In the genomic region with DNA sequence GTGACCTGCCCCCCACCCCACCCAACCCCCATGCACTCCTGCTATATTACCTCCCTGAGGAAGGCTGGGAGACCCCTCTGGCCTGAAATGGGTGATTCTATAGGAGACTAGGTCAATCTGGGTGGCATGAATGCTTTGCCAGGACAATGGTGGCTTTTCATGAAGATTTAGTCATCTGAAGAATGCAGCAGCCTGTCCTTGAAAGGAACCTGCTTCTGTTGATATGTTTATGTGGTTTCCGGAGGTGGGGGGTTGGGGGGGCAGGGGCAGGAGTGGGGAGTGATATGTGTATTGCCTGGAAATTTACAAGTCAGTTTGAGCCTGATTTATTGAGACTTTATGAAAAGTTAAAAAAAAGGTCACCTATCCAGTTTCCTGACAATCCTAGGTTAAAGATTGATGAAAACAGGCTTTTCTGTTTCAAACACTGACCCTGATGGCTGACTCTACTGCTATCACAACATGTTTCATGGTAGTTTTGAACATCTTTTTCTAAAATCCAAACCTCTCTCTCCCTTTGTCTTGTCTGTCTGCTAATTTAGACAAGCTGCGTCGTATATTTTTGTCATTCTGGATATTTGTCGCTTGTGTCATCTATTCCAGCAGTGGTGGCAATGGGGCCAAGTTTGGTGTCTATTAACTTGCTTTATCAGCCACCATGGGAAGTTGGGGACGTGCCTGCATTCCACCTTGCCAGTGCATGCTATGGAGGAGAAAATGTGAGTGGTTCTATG, we compare ENCODE assay signal across 20 cellular contexts.
DNase-seq lines count a peak whose midpoint lies in the region; ATAC-seq lines count a peak whose summit lies in the region.
"Had no signal": no experiment of that assay in that cellular context is flagged by ENCODE, and none has a peak within 500 bp of the region (broad histone marks: within the 10 kb centered on the region; RNA-seq: fewer than 3 reads in every experiment).

No MANE protein-coding gene starts in this region.

- ATAC-seq in HG02938 (IDR thresholded peaks at IDR 0.05; ENCODE audit: unreplicated experiment) (no peak), HG02798 (IDR thresholded peaks at IDR 0.05; ENCODE audit: poor library complexity, unreplicated experiment) (no peak), GM21825 (IDR thresholded peaks at IDR 0.05; ENCODE audit: unreplicated experiment) (no peak)
- ATAC-seq: A549, T-helper 17 cell had no signal

- H3K4me3 ChIP-seq in Jurkat, Clone E6-1 (ENCODE audit: low read length): no peak overlapping the region
- H3K4me3 ChIP-seq: A549, Peyer's patch had no signal

- DNase-seq in CMK (ENCODE audit: low read depth) (peak; percentile 26), astrocyte of the hippocampus (ENCODE audit: low read depth, low spot score) (peak; percentile 43), islet precursor cell (peak; percentile 76), T-helper 9 cell (no peak)
- DNase-seq in Jurkat, Clone E6-1 (ENCODE audit: low read depth, low spot score): peak; percentile 52
- DNase-seq: activated CD4-positive, alpha-beta T cell treated with anti-CD3 and anti-CD28 coated beads for 4 hours; activated T-cell treated with anti-CD3 and anti-CD28 coated beads for 4 hours; CD4-positive, alpha-beta memory T cell; effector memory CD4-positive, alpha-beta T cell; IMR-90; NCI-H1092; NCI-H2107; NCI-H69; Peyer's patch; substantia nigra; T-helper 17 cell had no signal
